8 cellular contexts compared by ENCODE assay signal in genomic region chr21:13979608-13980007, GRCh38.
DNase-seq lines count a peak whose midpoint lies in the region; ATAC-seq and TF ChIP-seq lines count a peak whose summit lies in the region.
"Not testable (repeated sequence)": the region's sequence is repeated elsewhere in the genome, so short reads cannot be mapped to it uniquely, and the experiment has no call there.

No MANE protein-coding gene starts in this region.

- peak overlapping the region; percentile 42; the same call in 1 of the 2 replicates for H3K9ac ChIP-seq in ES-I3 (ENCODE audit: low read depth, low read length)

- H3K36me3 Mint-ChIP-seq in activated naive CD8-positive, alpha-beta T cell; natural killer cell treated with Interleukin-12 subunit alpha and Interleukin-12 subunit beta and Interleukin-15 and Interleukin-18, amount 100 ng/mL, for 72 hours: not testable (repeated sequence)

- H3K9me3 Mint-ChIP-seq in activated naive CD8-positive, alpha-beta T cell (ENCODE audit: low read depth); natural killer cell treated with Interleukin-12 subunit alpha and Interleukin-12 subunit beta and Interleukin-15 and Interleukin-18, amount 100 ng/mL, for 72 hours: not testable (repeated sequence)

- H3K4me3 ChIP-seq in Peyer's patch (peak overlapping the region; percentile 13 to 50 (median 36)), upper lobe of left lung (peak overlapping the region in 3 of 4 donors; percentile 39 to 54 (median 53))

- not testable (repeated sequence) for H3K36me3 ChIP-seq in ES-I3 (ENCODE audit: insufficient read depth, low read length); Peyer's patch; upper lobe of left lung

- not testable (repeated sequence) for TF ChIP-seq EP300 in upper lobe of left lung (IDR thresholded peaks at IDR 0.05)

- WGBS in upper lobe of left lung, 2 donors = 32 to 47% methylated on average over 5 to 26 of the region's 26 CpGs

- peak in 2 of 3 donors; percentile 43 to 48 for DNase-seq in Peyer's patch
- DNase-seq in natural killer cell treated with Interleukin-12 subunit alpha and Interleukin-12 subunit beta and Interleukin-15 and Interleukin-18, amount 100 ng/mL, for 72 hours (ENCODE audit: low spot score) = not testable (repeated sequence)
- DNase-seq in upper lobe of left lung = peak in 1 of 2 donors; percentile 85

- H3K27me3 ChIP-seq in Peyer's patch, upper lobe of left lung: not testable (repeated sequence)

- H3K4me1 Mint-ChIP-seq in activated naive CD8-positive, alpha-beta T cell (ENCODE audit: low read depth); natural killer cell treated with Interleukin-12 subunit alpha and Interleukin-12 subunit beta and Interleukin-15 and Interleukin-18, amount 100 ng/mL, for 72 hours (ENCODE audit: low read depth in 2 of 2): not testable (repeated sequence)

- peak; percentile 3 for ATAC-seq in GM19463 (IDR thresholded peaks at IDR 0.05; ENCODE audit: unreplicated experiment)
- ATAC-seq in HG03095 (IDR thresholded peaks at IDR 0.05; ENCODE audit: unreplicated experiment) = peak; percentile 22
- ATAC-seq in esophagus mucosa = peak; percentile 27
- peak; percentile 43 to 48 for ATAC-seq in natural killer cell treated with Interleukin-12 subunit alpha and Interleukin-12 subunit beta and Interleukin-15 and Interleukin-18, amount 100 ng/mL, for 72 hours
- ATAC-seq in upper lobe of left lung (ENCODE audit: low FRiP score in 2 of 2) = peak in 1 of 2 donors; percentile 18

- H3K4me1 ChIP-seq in ES-I3 (ENCODE audit: insufficient read depth, low read length); Peyer's patch; upper lobe of left lung: not testable (repeated sequence)

- H3K9me3 ChIP-seq in ES-I3 (ENCODE audit: control insufficient read depth, insufficient read depth, low read length); Peyer's patch; upper lobe of left lung: not testable (repeated sequence)

- peak overlapping the region; percentile 74 for H3K4me3 Mint-ChIP-seq in activated naive CD8-positive, alpha-beta T cell
- peak overlapping the region; percentile 87 for H3K4me3 Mint-ChIP-seq in natural killer cell treated with Interleukin-12 subunit alpha and Interleukin-12 subunit beta and Interleukin-15 and Interleukin-18, amount 100 ng/mL, for 72 hours

- not testable (repeated sequence) for TF ChIP-seq POLR2A in Peyer's patch (IDR thresholded peaks at IDR 0.05); upper lobe of left lung (IDR thresholded peaks at IDR 0.05)

- H3K27me3 Mint-ChIP-seq in activated naive CD8-positive, alpha-beta T cell; natural killer cell treated with Interleukin-12 subunit alpha and Interleukin-12 subunit beta and Interleukin-15 and Interleukin-18, amount 100 ng/mL, for 72 hours: not testable (repeated sequence)

- H3K27ac ChIP-seq in Peyer's patch = not testable (repeated sequence)
- H3K27ac ChIP-seq in upper lobe of left lung = peak overlapping the region in 1 of 4 donors; percentile 15

- not testable (repeated sequence) for TF ChIP-seq CTCF in Peyer's patch (IDR thresholded peaks at IDR 0.05); upper lobe of left lung (IDR thresholded peaks at IDR 0.05)

- H3K27ac Mint-ChIP-seq in activated naive CD8-positive, alpha-beta T cell = not testable (repeated sequence)
- peak overlapping the region in 1 of 2 donors; percentile 63 for H3K27ac Mint-ChIP-seq in natural killer cell treated with Interleukin-12 subunit alpha and Interleukin-12 subunit beta and Interleukin-15 and Interleukin-18, amount 100 ng/mL, for 72 hours
